ENCODE assay signal across 8 cellular contexts in the genomic region with DNA sequence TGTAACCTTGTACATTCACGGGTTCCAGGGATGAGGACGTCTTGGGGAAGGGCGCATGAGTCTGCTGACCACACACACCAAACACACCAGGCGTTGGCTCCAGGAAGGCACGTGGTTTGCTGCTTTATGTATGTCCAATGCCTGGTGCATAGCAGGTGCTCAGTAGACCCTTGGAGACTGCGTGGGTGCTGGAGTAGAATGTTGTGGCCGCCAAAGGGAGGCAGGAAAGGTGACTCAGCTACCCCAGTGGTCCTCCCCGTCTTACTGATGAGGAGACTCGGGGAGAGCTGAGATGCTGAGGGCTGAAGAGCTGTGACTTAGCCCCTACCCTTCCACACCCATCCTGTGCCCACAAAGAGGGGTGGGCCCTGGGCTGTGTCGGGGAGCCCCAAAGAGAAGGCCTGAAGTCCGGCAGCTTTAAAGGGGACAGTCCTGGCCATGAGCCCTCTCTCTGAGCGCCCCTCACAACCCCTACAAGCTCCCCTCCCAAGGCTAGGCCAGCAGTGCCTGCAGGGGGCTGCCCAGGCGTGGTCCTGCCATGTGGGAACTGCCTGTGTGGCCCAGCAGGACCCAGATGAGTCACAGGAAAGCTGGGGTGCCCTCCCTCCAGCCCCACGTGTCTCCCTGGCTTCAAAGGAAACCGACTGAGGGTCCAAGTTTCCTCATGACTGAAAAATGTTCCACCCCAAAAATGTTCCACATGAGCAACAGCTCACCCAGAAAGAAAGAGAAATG. TPM values are rescaled to one million over a fixed set of nuclear protein-coding genes. Genes with fewer than 3 reads are reported as not detected.
DNase-seq lines count a peak whose midpoint lies in the region; ATAC-seq and TF ChIP-seq lines count a peak whose summit lies in the region.

No MANE protein-coding gene starts in this region.

- peak overlapping the region; percentile 32 for H3K4me3 ChIP-seq in CD4-positive, CD25-positive, alpha-beta regulatory T cell (ENCODE audit: low read depth, low read length)
- no peak overlapping the region for H3K4me3 ChIP-seq in cardiac fibroblast (replicated peaks in 1 of 2; ENCODE audit: low read depth in 2 of 2, low read length in 2 of 2)

- H3K4me1 Mint-ChIP-seq in CD4-positive, CD25-positive, alpha-beta regulatory T cell: peaks cover 12 to 61% (median 38%) of the 10 kb centered on the region in 4 donors
- peaks cover 25 to 59% (median 41%) of the 10 kb centered on the region in 3 donors for H3K4me1 Mint-ChIP-seq in T-cell

- no peaks in the 10 kb centered on the region for H3K36me3 ChIP-seq in CD4-positive, CD25-positive, alpha-beta regulatory T cell (ENCODE audit: control insufficient read depth, insufficient read depth, low read length)

- no peaks in the 10 kb centered on the region for H3K36me3 Mint-ChIP-seq in CD4-positive, CD25-positive, alpha-beta regulatory T cell
- H3K36me3 Mint-ChIP-seq in T-cell: no peaks in the 10 kb centered on the region

- peaks cover 0 to 1% (median 0%) of the 10 kb centered on the region in 7 donors for H3K9me3 Mint-ChIP-seq in CD4-positive, CD25-positive, alpha-beta regulatory T cell
- H3K9me3 Mint-ChIP-seq in T-cell: no peaks in the 10 kb centered on the region

- peak overlapping the region in 2 of 4 donors; percentile 50 to 68 for H3K4me3 Mint-ChIP-seq in CD4-positive, CD25-positive, alpha-beta regulatory T cell
- H3K4me3 Mint-ChIP-seq in T-cell: peak overlapping the region in 2 of 3 donors; percentile 6 to 23

- H3K27ac ChIP-seq in CD4-positive, CD25-positive, alpha-beta regulatory T cell (ENCODE audit: insufficient read depth, low read length, poor library complexity, severe bottlenecking): peak overlapping the region; percentile 39

- TF ChIP-seq CTCF in cardiac fibroblast (IDR thresholded peaks at IDR 0.05; ENCODE audit: low read depth, low read length): no peak

- no peak for ATAC-seq in CD4-positive, CD25-positive, alpha-beta regulatory T cell (ENCODE audit: low read depth in 2 of 2)
- peak in 2 of 4 experiments; percentile 41 to 51 for ATAC-seq in T-cell (replicated peaks in 1 of 4)
- no peak for ATAC-seq in GM21619 (IDR thresholded peaks at IDR 0.05; ENCODE audit: unreplicated experiment)
- no peak for ATAC-seq in HG03439 (IDR thresholded peaks at IDR 0.05; ENCODE audit: unreplicated experiment)

- H3K9me3 ChIP-seq in CD4-positive, CD25-positive, alpha-beta regulatory T cell (ENCODE audit: control insufficient read depth in 2 of 2, low read length in 2 of 2): no peaks in the 10 kb centered on the region

- POLR2A ChIA-PET in T-cell (lab: Charles Lee): no interaction called here

- H3K27ac Mint-ChIP-seq in CD4-positive, CD25-positive, alpha-beta regulatory T cell: peak overlapping the region; percentile 83 to 93 (median 92)
- H3K27ac Mint-ChIP-seq in T-cell: peak overlapping the region; percentile 48 to 82

- CTCF ChIA-PET in T-cell (lab: Charles Lee): interaction anchor here in 1 of 2 donors (2.1 kb wide), 1 partner anchor 475 kb away, joined by 4 read pairs; no protein-coding TSS in a partner anchor

- peaks cover 41% of the 10 kb centered on the region for H3K4me1 ChIP-seq in CD4-positive, CD25-positive, alpha-beta regulatory T cell (ENCODE audit: control insufficient read depth, insufficient read depth, low read length, poor library complexity, severe bottlenecking)

- no peaks in the 10 kb centered on the region for H3K27me3 ChIP-seq in CD4-positive, CD25-positive, alpha-beta regulatory T cell (ENCODE audit: control insufficient read depth, insufficient read depth, low read length)

- DNase-seq in CD4-positive, CD25-positive, alpha-beta regulatory T cell: peak in 1 of 3 donors; percentile 76
- DNase-seq in T-cell (no peak), cardiac fibroblast (ENCODE audit: low read depth in 2 of 2) (peak; percentile 34 to 51), NCI-H345 treated with DMSO at 0.1 percent for 48 hours (lab: John Stamatoyannopoulos, UW; ENCODE audit: unreplicated experiment) (no peak), COLO668 (lab: John Stamatoyannopoulos, UW; ENCODE audit: unreplicated experiment) (no peak)
- peak; percentile 32 to 74 for DNase-seq in stimulated activated CD4-positive, alpha-beta T cell treated with anti-CD3 and anti-CD28 coated beads, Interleukin-12 subunit alpha, Interleukin-12 subunit beta, amount 100 ng/mL, for 24 hours (ENCODE audit: low read depth in 2 of 2)

- no peaks in the 10 kb centered on the region for H3K27me3 Mint-ChIP-seq in CD4-positive, CD25-positive, alpha-beta regulatory T cell
- peaks cover 0 to 2% of the 10 kb centered on the region in 2 donors for H3K27me3 Mint-ChIP-seq in T-cell

RNA-seq across cellular contexts. Expression of a gene that starts 28.0 kb away (rescaled TPM):
- total RNA-seq in CD4-positive, CD25-positive, alpha-beta regulatory T cell: not detected
- polyA plus RNA-seq in CD4-positive, CD25-positive, alpha-beta regulatory T cell: not detected
- under 1 TPM in 3 of 5 donors, not detected in 2; 0.22 to 0.46 (median 0.23) TPM for total RNA-seq in T-cell

Comparison
In these comparisons a context has a peak if more than half of its experiments do, and no peak if none do; other contexts are left out.
1. DNase-seq: peak in cardiac fibroblast (2 of 2) and stimulated activated CD4-positive, alpha-beta T cell treated with anti-CD3 and anti-CD28 coated beads, Interleukin-12 subunit alpha, Interleukin-12 subunit beta, amount 100 ng/mL, for 24 hours (2 of 2); none in T-cell (0 of 34), NCI-H345 treated with DMSO at 0.1 percent for 48 hours (single experiment) and COLO668 (single experiment).